Comparison of ENCODE assay signal across 18 cellular contexts in genomic region chr3:11678735-11679134, GRCh38. TPM values are rescaled to one million over a fixed set of nuclear protein-coding genes. Genes with fewer than 3 reads are reported as not detected.
A peak's percentile ranks its signal among the peaks of the same experiment; 100 is the strongest.
DNase-seq lines count a peak whose midpoint lies in the region; ATAC-seq, FAIRE-seq and TF ChIP-seq lines count a peak whose summit lies in the region.
"Had no signal": no experiment of that assay in that cellular context is flagged by ENCODE, and none has a peak within 500 bp of the region (broad histone marks: within the 10 kb centered on the region; RNA-seq: fewer than 3 reads in every experiment).

No MANE protein-coding gene starts in this region.

- TF ChIP-seq RAD21 in HepG2 (CRISPR knock-in tag; IDR thresholded peaks at IDR 0.05) (no peak), K562 (CRISPR knock-in tag; conservative IDR thresholded peaks at IDR 0.05 in 1 of 2, IDR thresholded peaks at IDR 0.05 in 1 of 2) (no peak)

- in situ Hi-C loops in HepG2 (cut with HindIII; ENCODE audit: extremely low pct_ligation_motif_present, low pct_unique_long_range_greater_than_20kb) (no loop called here), K562 (cut with MboI) (no loop called here), transverse colon (cut with MboI; ENCODE audit: low pct_ligation_motif_present in 1 of 4, low pct_unique_long_range_greater_than_20kb in 1 of 4, low sequenced_read_pairs in 3 of 4) (no loop called here)

- BruUV-seq in HepG2 (replicated peaks; lab: Mats Ljungman, UMichigan) (no TSS peak), K562 (replicated peaks; lab: Mats Ljungman, UMichigan) (no TSS peak)

- TF ChIP-seq EP300 in HepG2 (IDR thresholded peaks at IDR 0.05; ENCODE audit: low read depth in 2 of 2, low read length in 2 of 2) (no peak), HepG2 (CRISPR knock-in tag; IDR thresholded peaks at IDR 0.05; ENCODE audit: borderline replicate concordance) (no peak), K562 (IDR thresholded peaks at IDR 0.05; ENCODE audit: low read length) (no peak), transverse colon (IDR thresholded peaks at IDR 0.05; ENCODE audit: low read depth) (no peak)

- FAIRE-seq in HepG2 (lab: Jason Lieb, UNC) (no peak), K562 (lab: Jason Lieb, UNC) (no peak)
- FAIRE-seq: GM12878, GM18507 had no signal

- H3K27me3 ChIP-seq in HepG2 (ENCODE audit: control insufficient read depth in 1 of 2, insufficient read depth in 2 of 2, low read length in 2 of 2) (no peaks in the 10 kb centered on the region; a peak in 1 of 5 replicates), right lobe of liver (no peaks in the 10 kb centered on the region), K562 (ENCODE audit: control insufficient read depth in 2 of 2, insufficient read depth in 2 of 2, low read length in 2 of 2) (peaks cover 21 to 51% of the 10 kb centered on the region in 2 experiments), transverse colon (no peaks in the 10 kb centered on the region)
- H3K27me3 ChIP-seq: BLaER1 treated with 17β-estradiol and CSF1 and Interleukin-3, amounts not matched to agents 10 nM and 100 nM had no signal

- intact Hi-C loops in HepG2 (cut with micrococcal nuclease; ENCODE audit: unreplicated experiment) (no loop called here), right lobe of liver (cut with DNase I) (no loop called here), K562 (cut with micrococcal nuclease) (no loop called here), left colon (cut with DNase I, micrococcal nuclease) (no loop called here), transverse colon (cut with DNase I; ENCODE audit: low total_unique reads) (no loop called here)

- no peak for TF ChIP-seq POLR2A in HepG2 (IDR thresholded peaks at IDR 0.05; ENCODE audit: insufficient read depth in 1 of 2, low read depth in 2 of 2, low read length in 2 of 2)
- TF ChIP-seq POLR2A in right lobe of liver (IDR thresholded peaks at IDR 0.05) = no peak
- TF ChIP-seq POLR2A in K562 (conservative IDR thresholded peaks at IDR 0.05) = no peak
- TF ChIP-seq POLR2A in transverse colon (IDR thresholded peaks at IDR 0.05) = no peak

- H4K20me1 ChIP-seq in HepG2 (ENCODE audit: insufficient read depth, low read length) (no peaks in the 10 kb centered on the region), K562 (replicated peaks; ENCODE audit: control insufficient read depth, insufficient read depth, low read length) (no peaks in the 10 kb centered on the region)
- H4K20me1 ChIP-seq: BLaER1 treated with 17β-estradiol and CSF1 and Interleukin-3, amounts not matched to agents 10 nM and 100 nM had no signal

- H3K4me2 ChIP-seq in HepG2 (ENCODE audit: low read depth, low read length) = no peak overlapping the region
- H3K4me2 ChIP-seq in K562 (ENCODE audit: insufficient read depth, low read length) = no peak overlapping the region
- H3K4me2 ChIP-seq: BLaER1 treated with 17β-estradiol and CSF1 and Interleukin-3, amounts not matched to agents 10 nM and 100 nM had no signal

- H3K4me3 Mint-ChIP-seq in mesothelial cell of epicardium = no peak overlapping the region
- H3K4me3 Mint-ChIP-seq: CD4-positive, CD25-positive, alpha-beta regulatory T cell; H9; IgD-negative memory B cell had no signal

- WGBS in HepG2 (ENCODE audit: low lambda C conversion rate) = 98% methylated on average over 7 of the region's 7 CpGs
- 88% methylated on average over 7 of the region's 7 CpGs for WGBS in right lobe of liver (ENCODE audit: insufficient coverage, low coverage, low lambda C conversion rate, missing lambda C conversion rate)
- WGBS in K562 (ENCODE audit: insufficient coverage, low coverage, missing lambda C conversion rate) = 5% methylated on average over 7 of the region's 7 CpGs
- WGBS in transverse colon (ENCODE audit: low coverage in 1 of 2), 2 donors = 59 to 78% methylated on average over 7 of the region's 7 CpGs

- H3K27ac ChIP-seq in HepG2 (ENCODE audit: extremely low read length, insufficient read depth, low read length) (no peak overlapping the region), right lobe of liver (no peak overlapping the region), K562 (ENCODE audit: extremely low read depth, low read depth, low read length) (no peak overlapping the region), transverse colon (peak overlapping the region in 3 of 4 donors; percentile 11 to 60 (median 31))
- H3K27ac ChIP-seq: BLaER1 treated with 17β-estradiol and CSF1 and Interleukin-3, amounts not matched to agents 10 nM and 100 nM had no signal

- CTCF ChIA-PET in HepG2 (lab: Yijun Ruan, JAX; ENCODE audit: low intra/inter-chr PET ratio, low total read pairs) (no interaction called here), K562 (lab: Yijun Ruan, JAX; ENCODE audit: low intra/inter-chr PET ratio) (no interaction called here)

- H2AFZ ChIP-seq in HepG2 (ENCODE audit: low read length) (no peak overlapping the region), K562 (ENCODE audit: low read depth, low read length) (no peak overlapping the region)

- TF ChIP-seq CTCF in HepG2 (CRISPR knock-in tag; IDR thresholded peaks at IDR 0.05) (no peak), right lobe of liver (IDR thresholded peaks at IDR 0.05) (no peak), K562 (IDR thresholded peaks at IDR 0.05 in 2 of 3, conservative IDR thresholded peaks at IDR 0.05 in 1 of 3; ENCODE audit: insufficient read depth in 2 of 3, low read depth in 1 of 3, low read length in 3 of 3) (no peak), transverse colon (IDR thresholded peaks at IDR 0.05) (no peak), mesothelial cell of epicardium (IDR thresholded peaks at IDR 0.05; ENCODE audit: unreplicated experiment) (no peak)

- DNase-seq in HepG2 (ENCODE audit: low spot score) (no peak), right lobe of liver (no peak), K562 (ENCODE audit: extremely low read depth in 1 of 4, low spot score in 3 of 4) (no peak), left colon (peak in 1 of 2 donors; percentile 26), transverse colon (peak; percentile 52), mesothelial cell of epicardium (ENCODE audit: low spot score in 2 of 2, unreplicated experiment in 2 of 2) (no peak)
- DNase-seq: 8988T; ACHN; CD4-positive, CD25-positive, alpha-beta regulatory T cell; DMS 273 treated with DMSO at 0.1 percent for 48 hours; GOT3; H9 had no signal

- no peak for ATAC-seq in HepG2
- no peak for ATAC-seq in right lobe of liver
- ATAC-seq in K562 = no peak
- ATAC-seq in left colon = peak; percentile 91
- ATAC-seq in GM18873 (IDR thresholded peaks at IDR 0.05; ENCODE audit: low FRiP score, unreplicated experiment) = no peak
- no peak for ATAC-seq in HG03135 (IDR thresholded peaks at IDR 0.05; ENCODE audit: unreplicated experiment)
- ATAC-seq: GM12878 had no signal

- H3K4me3 ChIP-seq in HepG2 (replicated peaks in 1 of 3; ENCODE audit: insufficient read depth in 1 of 3, low read depth in 2 of 3, low read length in 3 of 3) = no peak overlapping the region
- H3K4me3 ChIP-seq in right lobe of liver = no peak overlapping the region
- H3K4me3 ChIP-seq in K562 = no peak overlapping the region
- H3K4me3 ChIP-seq in transverse colon = no peak overlapping the region
- H3K4me3 ChIP-seq: BLaER1 treated with 17β-estradiol and CSF1 and Interleukin-3, amounts not matched to agents 10 nM and 100 nM; GM12878 had no signal

- H3K4me1 Mint-ChIP-seq in mesothelial cell of epicardium = no peaks in the 10 kb centered on the region
- H3K4me1 Mint-ChIP-seq: H9 had no signal

- H3K9me1 ChIP-seq in K562 (ENCODE audit: control insufficient read depth, insufficient read depth, low read length) = no peaks in the 10 kb centered on the region

- no peaks in the 10 kb centered on the region for H3K27me3 Mint-ChIP-seq in mesothelial cell of epicardium (ENCODE audit: low read depth)
- H3K27me3 Mint-ChIP-seq: CD4-positive, CD25-positive, alpha-beta regulatory T cell; IgD-negative memory B cell had no signal

- no peaks in the 10 kb centered on the region; a peak in 1 of 5 replicates for H3K36me3 ChIP-seq in HepG2 (replicated peaks in 1 of 2; ENCODE audit: control insufficient read depth in 1 of 2, insufficient read depth in 2 of 2, low read length in 2 of 2)
- H3K36me3 ChIP-seq in right lobe of liver = no peaks in the 10 kb centered on the region
- H3K36me3 ChIP-seq in K562 (ENCODE audit: control insufficient read depth, insufficient read depth, low read length) = no peaks in the 10 kb centered on the region
- H3K36me3 ChIP-seq in transverse colon = no peaks in the 10 kb centered on the region
- H3K36me3 ChIP-seq: BLaER1 treated with 17β-estradiol and CSF1 and Interleukin-3, amounts not matched to agents 10 nM and 100 nM had no signal

- H3K9me3 Mint-ChIP-seq in mesothelial cell of epicardium = no peaks in the 10 kb centered on the region
- H3K9me3 Mint-ChIP-seq: H9, IgD-negative memory B cell had no signal

- H3K4me1 ChIP-seq in HepG2 (ENCODE audit: insufficient read depth, low read length) = peaks cover 6% of the 10 kb centered on the region; the same call in 1 of the 2 replicates
- peaks cover 0 to 11% (median 0%) of the 10 kb centered on the region in 4 donors for H3K4me1 ChIP-seq in right lobe of liver
- H3K4me1 ChIP-seq in K562 (replicated peaks in 1 of 2; ENCODE audit: control insufficient read depth in 2 of 2, insufficient read depth in 2 of 2, low read length in 2 of 2) = no peaks in the 10 kb centered on the region
- H3K4me1 ChIP-seq in transverse colon = peaks cover 0 to 3% (median 0%) of the 10 kb centered on the region in 4 donors
- H3K4me1 ChIP-seq: BLaER1 treated with 17β-estradiol and CSF1 and Interleukin-3, amounts not matched to agents 10 nM and 100 nM had no signal

- H3K27ac Mint-ChIP-seq in mesothelial cell of epicardium = no peak overlapping the region
- H3K27ac Mint-ChIP-seq: CD4-positive, CD25-positive, alpha-beta regulatory T cell; H9; IgD-negative memory B cell had no signal

- POLR2A ChIA-PET in HepG2 (lab: Yijun Ruan, JAX) (no interaction called here), K562 (lab: Yijun Ruan, JAX) (interaction anchor here (0.6 to 1.1 kb wide), 2 partner anchors 8 to 52 kb away, joined by 4 read pairs; no protein-coding TSS in a partner anchor)

- no peak overlapping the region for H3K9ac ChIP-seq in HepG2 (ENCODE audit: insufficient read depth, low read depth, low read length)
- no peak overlapping the region for H3K9ac ChIP-seq in K562 (ENCODE audit: insufficient read depth in 1 of 2, low read depth in 2 of 2, low read length in 2 of 2)
- H3K9ac ChIP-seq: BLaER1 treated with 17β-estradiol and CSF1 and Interleukin-3, amounts not matched to agents 10 nM and 100 nM had no signal

- H3K9me3 ChIP-seq in HepG2 (ENCODE audit: low read length) (no peaks in the 10 kb centered on the region), right lobe of liver (no peaks in the 10 kb centered on the region), K562 (replicated peaks; ENCODE audit: control insufficient read depth, insufficient read depth, low read depth, low read length) (no peaks in the 10 kb centered on the region), transverse colon (no peaks in the 10 kb centered on the region)
- H3K9me3 ChIP-seq: BLaER1 treated with 17β-estradiol and CSF1 and Interleukin-3, amounts not matched to agents 10 nM and 100 nM had no signal

- H3K36me3 Mint-ChIP-seq in mesothelial cell of epicardium = peaks cover 17% of the 10 kb centered on the region
- H3K36me3 Mint-ChIP-seq: CD4-positive, CD25-positive, alpha-beta regulatory T cell had no signal

- H3K79me2 ChIP-seq in HepG2 (ENCODE audit: insufficient read depth, low read length) (no peaks in the 10 kb centered on the region), K562 (ENCODE audit: control insufficient read depth, insufficient read depth, low read length) (no peaks in the 10 kb centered on the region)

RNA-seq across cellular contexts. Expression of gene VGLL4, which starts 35.0 kb away (rescaled TPM):
- 19.8 and 23.2 TPM in 2 replicates for total RNA-seq in HepG2 (2016; rRNA removed; fragmentation: Illumina TruSeq; extraction: Trizol)
- total RNA-seq in HepG2 (2016; cell fraction: cytosol; rRNA removed; fragmentation: Illumina TruSeq; extraction: Trizol; ENCODE audit: low read depth) = 5.7 and 6.9 TPM in 2 replicates
- 17.4 and 24.9 TPM in 2 replicates for total RNA-seq in HepG2 (2016; cell fraction: insoluble cytoplasmic fraction; rRNA removed; fragmentation: Illumina TruSeq; extraction: Trizol)
- total RNA-seq in HepG2 (2016; cell fraction: membrane; rRNA removed; fragmentation: Illumina TruSeq; extraction: Trizol) = 14.9 and 15.9 TPM in 2 replicates
- total RNA-seq in HepG2 (2016; cell fraction: nucleus; rRNA removed; fragmentation: Illumina TruSeq; extraction: Trizol) = 19.1 and 24.5 TPM in 2 replicates
- 37.9 and 39.0 TPM in 2 replicates for polyA plus RNA-seq in HepG2 (2011; rRNA removed)
- polyA plus RNA-seq in HepG2 (2011; cell fraction: cytosol; rRNA removed) = 24.5 and 31.8 TPM in 2 replicates
- 60.5 and 94.9 TPM in 2 replicates for polyA plus RNA-seq in HepG2 (2011; cell fraction: nucleus; rRNA removed)
- polyA plus RNA-seq in HepG2 (2012) = 19.7 and 20.7 TPM in 2 replicates
- polyA plus RNA-seq in HepG2 (2016; cell fraction: cytosol; fragmentation: Illumina TruSeq; extraction: Trizol; ENCODE audit: low read depth) = 11.7 and 14.1 TPM in 2 replicates
- polyA plus RNA-seq in HepG2 (2016; cell fraction: insoluble cytoplasmic fraction; fragmentation: Illumina TruSeq; extraction: Trizol; ENCODE audit: low read depth) = 18.4 and 22.3 TPM in 2 replicates
- 14.3 and 15.7 TPM in 2 replicates for polyA plus RNA-seq in HepG2 (2016; cell fraction: membrane; fragmentation: Illumina TruSeq; extraction: Trizol; ENCODE audit: low read depth)
- 25.1 and 27.2 TPM in 2 replicates for polyA plus RNA-seq in HepG2 (2016; cell fraction: nucleus; fragmentation: Illumina TruSeq; extraction: Trizol; ENCODE audit: insufficient read depth, low read depth)
- polyA minus RNA-seq in HepG2 (2011; rRNA and poly(A)+ RNA removed; ENCODE audit: low replicate concordance) = 34.5 and 40.7 TPM in 2 replicates
- polyA minus RNA-seq in HepG2 (2011; cell fraction: cytosol; rRNA and poly(A)+ RNA removed) = 14.9 and 16.5 TPM in 2 replicates
- polyA minus RNA-seq in HepG2 (2011; cell fraction: nucleus; rRNA and poly(A)+ RNA removed) = 53.2 and 54.6 TPM in 2 replicates
- 10 to 100 TPM; 10.4 to 22.4 (median 15.2) TPM for total RNA-seq in right lobe of liver
- 17.9 and 20.7 TPM in 2 replicates for total RNA-seq in K562 (2011; cell fraction: chromatin; rRNA removed; ENCODE audit: low replicate concordance)
- 12.3 and 14.2 TPM in 2 replicates for total RNA-seq in K562 (2011; cell fraction: nucleolus; rRNA removed)
- total RNA-seq in K562 (2011; cell fraction: nucleoplasm; rRNA removed) = 15.4 and 21.1 TPM in 2 replicates
- total RNA-seq in K562 (2014; rRNA removed) = 5.6 and 7.8 TPM in 2 replicates
- total RNA-seq in K562 (2014; rRNA removed; fragmentation: Illumina TruSeq; extraction: Trizol) = 6.2 and 6.5 TPM in 2 replicates
- 8.6 and 9.1 TPM in 2 replicates for total RNA-seq in K562 (2015; rRNA removed; fragmentation: Illumina TruSeq; extraction: Trizol)
- total RNA-seq in K562 (2021) = 10.9 and 11.5 TPM in 2 replicates
- 10.3 and 15.9 TPM in 2 replicates for polyA plus RNA-seq in K562 (2011; rRNA removed)
- polyA plus RNA-seq in K562 (2011; cell fraction: cytosol; rRNA removed) = 18.6 and 19.8 TPM in 2 replicates
- polyA plus RNA-seq in K562 (2011; cell fraction: nucleus; rRNA removed) = 20.0 and 20.9 TPM in 2 replicates
- polyA plus RNA-seq in K562 (2012) = 10.6 and 13.2 TPM in 2 replicates
- polyA plus RNA-seq in K562 (2014; fragmentation: Illumina TruSeq; extraction: Trizol) = 7.8 and 9.5 TPM in 2 replicates
- 1 to 10 TPM in 1 of 2 experiments, under 1 TPM in 1; 0.27 to 1.0 TPM for polyA plus RNA-seq in K562 (2014; fragmentation: Nextera tagmentation; extraction: Ambion mirVana)
- 10.2 and 13.3 TPM in 2 replicates for polyA plus RNA-seq in K562 (2014; rRNA removed)
- polyA minus RNA-seq in K562 (2011; rRNA and poly(A)+ RNA removed) = 9.5 and 10.5 TPM in 2 replicates
- 5.0 and 10.6 TPM in 2 replicates for polyA minus RNA-seq in K562 (2011; cell fraction: cytosol; rRNA and poly(A)+ RNA removed)
- 10.1 and 16.2 TPM in 2 replicates for polyA minus RNA-seq in K562 (2011; cell fraction: nucleus; rRNA and poly(A)+ RNA removed)
- 10 to 100 TPM; 52.7 to 53.4 TPM for total RNA-seq in left colon
- 100 to 1,000 TPM in 1 of 4 donors, 10 to 100 TPM in 3; 67.3 to 175 (median 95.0) TPM for total RNA-seq in transverse colon
- 137 to 140 TPM (median 138 TPM) in 3 replicates for total RNA-seq in mesothelial cell of epicardium

Comparison
In these comparisons a context has a peak if more than half of its experiments do, and no peak if none do; other contexts are left out.
1. H3K27ac ChIP-seq: peak in transverse colon (3 of 4); none in HepG2 (single experiment), right lobe of liver (0 of 3) and K562 (single experiment).
2. Of the 241 proteins assayed by ChIP-seq in both HepG2 and K562: peak only in HepG2: none; only in K562: none; in both: CEBPB; in neither: 240.